11 cellular contexts compared by ENCODE assay signal in the genomic region with DNA sequence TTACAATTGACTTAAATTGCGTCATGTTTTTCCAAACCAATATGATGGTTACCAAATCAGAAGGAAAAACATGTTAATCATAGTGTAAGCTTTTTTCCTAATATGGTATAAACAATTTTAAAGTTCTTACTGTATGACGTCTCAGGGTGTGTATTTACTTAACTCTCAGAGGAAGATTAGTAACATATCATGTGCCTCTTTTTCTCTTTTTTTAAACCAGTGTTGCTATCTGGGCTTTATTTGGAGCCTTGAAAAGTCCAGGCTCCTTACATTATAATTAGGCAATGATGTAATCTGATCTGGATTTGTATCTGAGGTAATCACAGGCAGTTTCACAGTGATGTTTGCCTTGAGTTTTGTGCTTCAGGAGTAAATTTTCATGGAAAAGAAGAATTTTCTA. TPM values are rescaled to one million over a fixed set of nuclear protein-coding genes. Genes with fewer than 3 reads are reported as not detected.
DNase-seq lines count a peak whose midpoint lies in the region.
"Had no signal": no experiment of that assay in that cellular context is flagged by ENCODE, and none has a peak within 500 bp of the region (broad histone marks: within the 10 kb centered on the region; RNA-seq: fewer than 3 reads in every experiment).

No MANE protein-coding gene starts in this region.

- DNase-seq in ELR (ENCODE audit: low read depth) (peak; percentile 84), NCI-H748 treated with DMSO at 0.1 percent for 48 hours (lab: John Stamatoyannopoulos, UW) (peak; percentile 23), fibroblast of gingiva (ENCODE audit: low read depth) (peak; percentile 97), renal cortical epithelial cell (ENCODE audit: low read depth) (peak; percentile 55), NAMALWA (ENCODE audit: low spot score) (no peak), SW 1271 (lab: John Stamatoyannopoulos, UW) (no peak), DMS153 (lab: John Stamatoyannopoulos, UW) (no peak)
- no peak for DNase-seq in activated T-cell treated with anti-CD3 and anti-CD28 coated beads, Interleukin-2, amount 50 U/mL, for 48 hours
- DNase-seq: activated naive CD4-positive, alpha-beta T cell treated with anti-CD3 and anti-CD28 coated beads, Interleukin-2, amount 50 U/mL, for 16 hours; Karpas-422; midbrain had no signal

RNA-seq across cellular contexts. Expression of a gene that starts 20.4 kb away (rescaled TPM):
- total RNA-seq in renal cortical epithelial cell = 19.6 and 24.5 TPM in 2 replicates

Comparison
In these comparisons a context has a peak if more than half of its experiments do, and no peak if none do; other contexts are left out.
1. DNase-seq: peak in ELR (single experiment), NCI-H748 treated with DMSO at 0.1 percent for 48 hours (single experiment), fibroblast of gingiva (single experiment) and renal cortical epithelial cell (single experiment); none in NAMALWA (single experiment), SW 1271 (0 of 2), DMS153 (single experiment) and activated T-cell treated with anti-CD3 and anti-CD28 coated beads, Interleukin-2, amount 50 U/mL, for 48 hours (0 of 2).